ENCODE assay signal across 14 cellular contexts in genomic region chr2:230234122-230234722, GRCh38. TPM values are rescaled to one million over a fixed set of nuclear protein-coding genes. Genes with fewer than 3 reads are reported as not detected.
A peak's percentile ranks its signal among the peaks of the same experiment; 100 is the strongest.
DNase-seq lines count a peak whose midpoint lies in the region; ATAC-seq and TF ChIP-seq lines count a peak whose summit lies in the region.
"Had no signal": no experiment of that assay in that cellular context is flagged by ENCODE, and none has a peak within 500 bp of the region (broad histone marks: within the 10 kb centered on the region; RNA-seq: fewer than 3 reads in every experiment).

No MANE protein-coding gene starts in this region.

- peaks cover 19% of the 10 kb centered on the region for H3K9me3 Mint-ChIP-seq in activated CD8-positive, alpha-beta T cell treated with anti-CD3 and anti-CD28 coated beads, Interleukin-2, amount 10 ng/mL, durations not matched to agents 7 days and 5 days (ENCODE audit: insufficient read depth)

- H3K27ac Mint-ChIP-seq in activated CD8-positive, alpha-beta T cell treated with anti-CD3 and anti-CD28 coated beads, Interleukin-2, amount 10 ng/mL, durations not matched to agents 7 days and 5 days, result no peak overlapping the region

- ATAC-seq in GM18498 (IDR thresholded peaks at IDR 0.05; ENCODE audit: unreplicated experiment) (peak; percentile 72), GM19395 (IDR thresholded peaks at IDR 0.05; ENCODE audit: unreplicated experiment) (peak; percentile 71), HG03066 (IDR thresholded peaks at IDR 0.05; ENCODE audit: low read depth, unreplicated experiment) (peak; percentile 71), HG02642 (IDR thresholded peaks at IDR 0.05; ENCODE audit: poor library complexity, unreplicated experiment) (no peak)
- ATAC-seq in activated CD8-positive, alpha-beta T cell treated with anti-CD3 and anti-CD28 coated beads, Interleukin-2, amount 10 ng/mL, durations not matched to agents 7 days and 5 days, result peak; percentile 49
- ATAC-seq: CD8-positive, alpha-beta T cell had no signal

- POLR2A ChIA-PET in activated CD8-positive, alpha-beta T cell treated with anti-CD3 and anti-CD28 coated beads, Interleukin-2, amount 10 ng/mL, durations not matched to agents 7 days and 5 days (lab: Charles Lee), result no interaction called here
- POLR2A ChIA-PET in RWPE1 (lab: Yijun Ruan, JAX; ENCODE audit: low non-redundant PET), result no interaction called here

- H3K27me3 Mint-ChIP-seq in activated CD8-positive, alpha-beta T cell treated with anti-CD3 and anti-CD28 coated beads, Interleukin-2, amount 10 ng/mL, durations not matched to agents 7 days and 5 days (ENCODE audit: low read depth), result no peaks in the 10 kb centered on the region
- H3K27me3 Mint-ChIP-seq: T-cell had no signal

- no peak overlapping the region for H3K4me3 Mint-ChIP-seq in activated CD8-positive, alpha-beta T cell treated with anti-CD3 and anti-CD28 coated beads, Interleukin-2, amount 10 ng/mL, durations not matched to agents 7 days and 5 days
- H3K4me3 Mint-ChIP-seq: CD8-positive, alpha-beta T cell; T-cell had no signal

- H3K4me1 Mint-ChIP-seq in activated CD8-positive, alpha-beta T cell treated with anti-CD3 and anti-CD28 coated beads, Interleukin-2, amount 10 ng/mL, durations not matched to agents 7 days and 5 days (ENCODE audit: low read depth), result peaks cover 44% of the 10 kb centered on the region

- no peak for TF ChIP-seq CTCF in RWPE1 (conservative IDR thresholded peaks at IDR 0.05; ENCODE audit: low read depth)

- H3K27ac ChIP-seq in RWPE1, result no peak overlapping the region
- H3K27ac ChIP-seq: dorsolateral prefrontal cortex had no signal

- peaks cover 71% of the 10 kb centered on the region for H3K36me3 Mint-ChIP-seq in activated CD8-positive, alpha-beta T cell treated with anti-CD3 and anti-CD28 coated beads, Interleukin-2, amount 10 ng/mL, durations not matched to agents 7 days and 5 days (ENCODE audit: low read depth)

- CTCF ChIA-PET in activated CD8-positive, alpha-beta T cell treated with anti-CD3 and anti-CD28 coated beads, Interleukin-2, amount 10 ng/mL, durations not matched to agents 7 days and 5 days (lab: Charles Lee), result no interaction called here
- CTCF ChIA-PET in RWPE1 (lab: Yijun Ruan, JAX), result no interaction called here

- no peak for DNase-seq in activated CD8-positive, alpha-beta T cell treated with anti-CD3 and anti-CD28 coated beads, Interleukin-2, amount 10 ng/mL, durations not matched to agents 7 days and 5 days
- no peak for DNase-seq in RWPE1 (ENCODE audit: low spot score)
- DNase-seq in dermis blood vessel endothelial cell, result no peak
- no peak for DNase-seq in GM19238 (ENCODE audit: insufficient read length, low spot score)
- DNase-seq: CD8-positive, alpha-beta T cell; dorsolateral prefrontal cortex; NCI-H2081 treated with DMSO at 0.1 percent for 48 hours; retina; stimulated activated CD4-positive, alpha-beta T cell treated with anti-CD3 and anti-CD28 coated beads, Interleukin-4, amount 100 ng/mL, for 1 hour; T-cell had no signal

RNA-seq across cellular contexts. Expression of gene SP140, which starts 8.7 kb away (rescaled TPM):
- total RNA-seq in activated CD8-positive, alpha-beta T cell treated with anti-CD3 and anti-CD28 coated beads, Interleukin-2, amount 10 ng/mL, durations not matched to agents 7 days and 5 days, result 10 to 100 TPM; 57.5 to 58.3 TPM
- total RNA-seq in dermis blood vessel endothelial cell, result 0.09 TPM in 1 of 2 replicates, not detected in the other

RNA-seq across cellular contexts. Expression of gene SP110, which starts 14.4 kb away (rescaled TPM):
- total RNA-seq in activated CD8-positive, alpha-beta T cell treated with anti-CD3 and anti-CD28 coated beads, Interleukin-2, amount 10 ng/mL, durations not matched to agents 7 days and 5 days, result 100 to 1,000 TPM; 128 to 135 TPM
- 5.3 and 7.4 TPM in 2 replicates for total RNA-seq in dermis blood vessel endothelial cell

Comparison
In these comparisons a context has a peak if more than half of its experiments do, and no peak if none do; other contexts are left out.
1. RNA of gene SP140, which starts 8.7 kb away (total RNA-seq): 57.5 to 58.3 TPM in activated CD8-positive, alpha-beta T cell treated with anti-CD3 and anti-CD28 coated beads, Interleukin-2, amount 10 ng/mL, durations not matched to agents 7 days and 5 days; 0.09 TPM in dermis blood vessel endothelial cell; every median in the first group is over 10 times any median in the second.
2. RNA of gene SP110, which starts 14.4 kb away (total RNA-seq): 128 to 135 TPM in activated CD8-positive, alpha-beta T cell treated with anti-CD3 and anti-CD28 coated beads, Interleukin-2, amount 10 ng/mL, durations not matched to agents 7 days and 5 days; 5.3 to 7.4 TPM in dermis blood vessel endothelial cell; every median in the first group is over 10 times any median in the second.